Comparison of ENCODE assay signal across 1 cellular context in the genomic region with DNA sequence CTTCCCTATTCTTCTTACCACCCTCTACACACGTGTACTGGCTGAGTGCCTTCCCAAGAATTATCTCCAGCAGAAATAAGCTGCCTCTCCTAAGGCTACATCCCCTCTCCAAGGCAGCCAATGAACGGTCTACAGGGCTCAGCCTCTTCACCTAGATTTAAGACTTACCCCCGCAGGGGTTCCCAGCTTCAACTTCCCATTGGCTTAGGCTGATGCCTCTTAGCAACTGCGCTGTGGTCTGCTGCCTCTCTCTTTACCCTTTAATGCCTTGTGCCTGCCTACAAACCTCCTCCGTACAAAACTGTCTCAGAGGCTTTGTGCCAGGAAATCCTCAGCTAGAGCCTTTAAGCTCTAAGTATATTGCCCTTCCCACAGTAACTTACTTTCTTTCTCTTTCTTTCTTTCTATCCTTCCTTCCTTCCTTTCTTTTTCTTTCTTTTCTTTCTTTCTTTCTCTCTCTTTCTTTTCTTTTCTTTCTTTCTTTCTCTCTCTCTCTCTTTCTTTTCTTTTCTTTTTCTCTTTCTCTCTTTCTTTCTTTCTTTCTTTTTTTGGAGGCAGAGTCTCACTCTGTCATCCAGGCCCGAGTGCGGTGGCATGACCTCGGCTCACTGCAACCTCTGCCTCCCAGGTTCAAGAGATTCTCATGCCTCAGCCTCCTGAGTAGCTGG.
TF ChIP-seq lines count a peak whose summit lies in the region.

No MANE protein-coding gene starts in this region.

TF ChIP-seq in SK-N-SH treated with all-trans-retinoic acid at 6 μM for 48 hours, 23 proteins besides CTCF, POLR2A, EP300 and RAD21 (continued from another document):
- TF ChIP-seq, protein P1, sequence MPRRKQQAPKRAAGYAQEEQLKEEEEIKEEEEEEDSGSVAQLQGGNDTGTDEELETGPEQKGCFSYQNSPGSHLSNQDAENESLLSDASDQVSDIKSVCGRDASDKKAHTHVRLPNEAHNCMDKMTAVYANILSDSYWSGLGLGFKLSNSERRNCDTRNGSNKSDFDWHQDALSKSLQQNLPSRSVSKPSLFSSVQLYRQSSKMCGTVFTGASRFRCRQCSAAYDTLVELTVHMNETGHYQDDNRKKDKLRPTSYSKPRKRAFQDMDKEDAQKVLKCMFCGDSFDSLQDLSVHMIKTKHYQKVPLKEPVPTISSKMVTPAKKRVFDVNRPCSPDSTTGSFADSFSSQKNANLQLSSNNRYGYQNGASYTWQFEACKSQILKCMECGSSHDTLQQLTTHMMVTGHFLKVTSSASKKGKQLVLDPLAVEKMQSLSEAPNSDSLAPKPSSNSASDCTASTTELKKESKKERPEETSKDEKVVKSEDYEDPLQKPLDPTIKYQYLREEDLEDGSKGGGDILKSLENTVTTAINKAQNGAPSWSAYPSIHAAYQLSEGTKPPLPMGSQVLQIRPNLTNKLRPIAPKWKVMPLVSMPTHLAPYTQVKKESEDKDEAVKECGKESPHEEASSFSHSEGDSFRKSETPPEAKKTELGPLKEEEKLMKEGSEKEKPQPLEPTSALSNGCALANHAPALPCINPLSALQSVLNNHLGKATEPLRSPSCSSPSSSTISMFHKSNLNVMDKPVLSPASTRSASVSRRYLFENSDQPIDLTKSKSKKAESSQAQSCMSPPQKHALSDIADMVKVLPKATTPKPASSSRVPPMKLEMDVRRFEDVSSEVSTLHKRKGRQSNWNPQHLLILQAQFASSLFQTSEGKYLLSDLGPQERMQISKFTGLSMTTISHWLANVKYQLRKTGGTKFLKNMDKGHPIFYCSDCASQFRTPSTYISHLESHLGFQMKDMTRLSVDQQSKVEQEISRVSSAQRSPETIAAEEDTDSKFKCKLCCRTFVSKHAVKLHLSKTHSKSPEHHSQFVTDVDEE (CRISPR knock-in tag; IDR thresholded peaks at IDR 0.05) = no peak
- TF ChIP-seq ZFP3 (CRISPR knock-in tag; IDR thresholded peaks at IDR 0.05) = no peak
- TF ChIP-seq ZFP30 (CRISPR knock-in tag; IDR thresholded peaks at IDR 0.05) = no peak
- TF ChIP-seq ZNF70 (CRISPR knock-in tag; IDR thresholded peaks at IDR 0.05) = no peak
